In genomic region chr17:4101799-4102405, GRCh38 we compare ENCODE assay signal across 13 cellular contexts. TPM values are rescaled to one million over a fixed set of nuclear protein-coding genes. Genes with fewer than 3 reads are reported as not detected.
DNase-seq lines count a peak whose midpoint lies in the region; TF ChIP-seq lines count a peak whose summit lies in the region.
"Had no signal": no experiment of that assay in that cellular context is flagged by ENCODE, and none has a peak within 500 bp of the region (broad histone marks: within the 10 kb centered on the region; RNA-seq: fewer than 3 reads in every experiment).

No MANE protein-coding gene starts in this region.

- TF ChIP-seq CTCF in stomach (IDR thresholded peaks at IDR 0.05), result no peak

- H3K27me3 ChIP-seq in stomach, result no peaks in the 10 kb centered on the region

- POLR2A ChIA-PET in activated CD4-positive, alpha-beta memory T cell treated with anti-CD3 and anti-CD28 coated beads, Interleukin-2, amount 10 ng/mL, durations not matched to agents 7 days and 5 days (lab: Charles Lee), result interaction anchor here (4.2 kb wide), 1 partner anchor 41 kb away, joined by 21 read pairs; the partner anchor contains the start of genes CYB5D2 and ZZEF1

- no peaks in the 10 kb centered on the region for H3K9me3 Mint-ChIP-seq in activated naive CD4-positive, alpha-beta T cell treated with anti-CD3 and anti-CD28 coated beads for 36 hours
- no peaks in the 10 kb centered on the region for H3K9me3 Mint-ChIP-seq in activated CD4-positive, alpha-beta memory T cell treated with anti-CD3 and anti-CD28 coated beads, Interleukin-2, amount 10 ng/mL, durations not matched to agents 7 days and 5 days

- no peaks in the 10 kb centered on the region for H3K9me3 ChIP-seq in stomach

- peaks cover 50 to 99% (median 97%) of the 10 kb centered on the region in 4 donors for H3K36me3 ChIP-seq in stomach

- no peak for TF ChIP-seq EP300 in stomach (IDR thresholded peaks at IDR 0.05)

- H3K27ac ChIP-seq in stomach, result peak overlapping the region in 4 of 5 donors; percentile 42 to 76 (median 72)

- peak overlapping the region; percentile 16 for H3K27ac Mint-ChIP-seq in activated naive CD4-positive, alpha-beta T cell treated with anti-CD3 and anti-CD28 coated beads for 36 hours
- H3K27ac Mint-ChIP-seq in activated CD4-positive, alpha-beta memory T cell treated with anti-CD3 and anti-CD28 coated beads, Interleukin-2, amount 10 ng/mL, durations not matched to agents 7 days and 5 days, result peak overlapping the region; percentile 71

- intact Hi-C loops in activated naive CD4-positive, alpha-beta T cell treated with anti-CD3 and anti-CD28 coated beads for 36 hours (cut with micrococcal nuclease), result no loop called here
- intact Hi-C loops in stomach (cut with DNase I; ENCODE audit: low total_unique reads), result no loop called here
- intact Hi-C loops in head of caudate nucleus (cut with DNase I), result no loop called here

- H3K27me3 Mint-ChIP-seq in activated naive CD4-positive, alpha-beta T cell treated with anti-CD3 and anti-CD28 coated beads for 36 hours (ENCODE audit: low read depth), result no peaks in the 10 kb centered on the region
- H3K27me3 Mint-ChIP-seq in activated CD4-positive, alpha-beta memory T cell treated with anti-CD3 and anti-CD28 coated beads, Interleukin-2, amount 10 ng/mL, durations not matched to agents 7 days and 5 days, result no peaks in the 10 kb centered on the region
- H3K27me3 Mint-ChIP-seq: activated CD8-positive, alpha-beta memory T cell treated with anti-CD3 and anti-CD28 coated beads, Interleukin-2, amount 10 ng/mL, durations not matched to agents 7 days and 5 days had no signal

- H3K4me1 Mint-ChIP-seq in activated naive CD4-positive, alpha-beta T cell treated with anti-CD3 and anti-CD28 coated beads for 36 hours (ENCODE audit: low read depth), result peaks cover 14% of the 10 kb centered on the region
- H3K4me1 Mint-ChIP-seq in activated CD4-positive, alpha-beta memory T cell treated with anti-CD3 and anti-CD28 coated beads, Interleukin-2, amount 10 ng/mL, durations not matched to agents 7 days and 5 days, result peaks cover 29% of the 10 kb centered on the region

- peaks cover 32% of the 10 kb centered on the region for H3K36me3 Mint-ChIP-seq in activated naive CD4-positive, alpha-beta T cell treated with anti-CD3 and anti-CD28 coated beads for 36 hours (ENCODE audit: low read depth)
- H3K36me3 Mint-ChIP-seq in activated CD4-positive, alpha-beta memory T cell treated with anti-CD3 and anti-CD28 coated beads, Interleukin-2, amount 10 ng/mL, durations not matched to agents 7 days and 5 days (ENCODE audit: low read depth), result peaks cover 49% of the 10 kb centered on the region

- 78 to 92% (median 85%) methylated on average over 8 of the region's 8 CpGs for WGBS in stomach, 5 donors

- no peak for TF ChIP-seq POLR2A in stomach (IDR thresholded peaks at IDR 0.05)

- H3K4me3 ChIP-seq in stomach, result no peak overlapping the region

- no peak overlapping the region for H3K4me3 Mint-ChIP-seq in activated naive CD4-positive, alpha-beta T cell treated with anti-CD3 and anti-CD28 coated beads for 36 hours
- no peak overlapping the region for H3K4me3 Mint-ChIP-seq in activated CD4-positive, alpha-beta memory T cell treated with anti-CD3 and anti-CD28 coated beads, Interleukin-2, amount 10 ng/mL, durations not matched to agents 7 days and 5 days
- H3K4me3 Mint-ChIP-seq: activated CD8-positive, alpha-beta memory T cell treated with anti-CD3 and anti-CD28 coated beads, Interleukin-2, amount 10 ng/mL, durations not matched to agents 7 days and 5 days had no signal

- no peak for DNase-seq in activated naive CD4-positive, alpha-beta T cell treated with anti-CD3 and anti-CD28 coated beads for 36 hours
- no peak for DNase-seq in activated naive CD4-positive, alpha-beta T cell treated with Interleukin-2 at 50 U/mL for 16 hours
- DNase-seq in activated CD4-positive, alpha-beta memory T cell treated with anti-CD3 and anti-CD28 coated beads, Interleukin-2, amount 10 ng/mL, durations not matched to agents 7 days and 5 days, result no peak
- DNase-seq in islet precursor cell, result peak; percentile 39
- DNase-seq in stomach, result no peak
- no peak for DNase-seq in head of caudate nucleus
- no peak for DNase-seq in inferior parietal cortex (ENCODE audit: extremely low spot score)
- DNase-seq in foreskin melanocyte, result no peak
- DNase-seq: ACHN; activated CD8-positive, alpha-beta memory T cell treated with anti-CD3 and anti-CD28 coated beads, Interleukin-2, amount 10 ng/mL, durations not matched to agents 7 days and 5 days; NCI-H2171 treated with DMSO at 0.1 percent for 48 hours; retina; T1000 had no signal

- H3K4me1 ChIP-seq in stomach, result peaks cover 0 to 16% (median 12%) of the 10 kb centered on the region in 4 donors

- CTCF ChIA-PET in activated naive CD4-positive, alpha-beta T cell treated with anti-CD3 and anti-CD28 coated beads for 36 hours (lab: Charles Lee), result no interaction called here
- CTCF ChIA-PET in activated CD4-positive, alpha-beta memory T cell treated with anti-CD3 and anti-CD28 coated beads, Interleukin-2, amount 10 ng/mL, durations not matched to agents 7 days and 5 days (lab: Charles Lee), result interaction anchor here (0.6 to 1.3 kb wide), 3 partner anchors 41 to 1158 kb away, joined by 3 to 5 read pairs (median 3); partner anchors contain the start of genes CYB5D2 and ZZEF1

RNA-seq across cellular contexts. Expression of gene ZZEF1, which starts 40.9 kb away (rescaled TPM):
- 10 to 100 TPM; 35.4 to 37.2 TPM for total RNA-seq in activated naive CD4-positive, alpha-beta T cell treated with anti-CD3 and anti-CD28 coated beads for 36 hours
- 10 to 100 TPM; 52.1 to 54.9 TPM for total RNA-seq in activated CD4-positive, alpha-beta memory T cell treated with anti-CD3 and anti-CD28 coated beads, Interleukin-2, amount 10 ng/mL, durations not matched to agents 7 days and 5 days
- 100 to 1,000 TPM in 4 of 5 donors, 10 to 100 TPM in 1; 87.9 to 242 (median 171) TPM for total RNA-seq in stomach
- polyA plus RNA-seq in stomach, result 1 to 10 TPM; 4.4 to 6.6 (median 5.5) TPM

RNA-seq across cellular contexts. Expression of gene CYB5D2, which starts 41.1 kb away (rescaled TPM):
- 1 to 10 TPM; 7.2 to 8.1 TPM for total RNA-seq in activated naive CD4-positive, alpha-beta T cell treated with anti-CD3 and anti-CD28 coated beads for 36 hours
- total RNA-seq in activated CD4-positive, alpha-beta memory T cell treated with anti-CD3 and anti-CD28 coated beads, Interleukin-2, amount 10 ng/mL, durations not matched to agents 7 days and 5 days, result 1 to 10 TPM; 7.9 to 8.6 TPM
- 10 to 100 TPM in 4 of 5 donors, 1 to 10 TPM in 1; 1.8 to 32.4 (median 15.4) TPM for total RNA-seq in stomach
- 10 to 100 TPM; 14.9 to 17.4 (median 16.5) TPM for polyA plus RNA-seq in stomach
